ENCODE assay signal across 1 cellular context in genomic region chr6:28383235-28384142, GRCh38.
TF ChIP-seq lines count a peak whose summit lies in the region.

No MANE protein-coding gene starts in this region.

TF ChIP-seq in K562, 482 proteins besides CTCF, POLR2A, EP300 and RAD21 (continued from another document and continues in another):
- peak; percentile 38; the same call in 1 of the 2 replicates for TF ChIP-seq STAT6 (CRISPR knock-in tag; IDR thresholded peaks at IDR 0.05)
- no peak for TF ChIP-seq U2AF1 (optimal IDR thresholded peaks at IDR 0.05; ENCODE audit: low read depth, low read length)
- TF ChIP-seq ETS1 (conservative IDR thresholded peaks at IDR 0.05; ENCODE audit: control insufficient read depth, low read depth, low read length): no peak; the same call in 1 of the 2 replicates
- TF ChIP-seq HES1 (IDR thresholded peaks at IDR 0.05; ENCODE audit: low read depth): no peak
- no peak for TF ChIP-seq NFYB (IDR thresholded peaks at IDR 0.05; ENCODE audit: extremely low read depth, insufficient read length)
- no peak for TF ChIP-seq PREB (CRISPR knock-in tag; IDR thresholded peaks at IDR 0.05)
- TF ChIP-seq HDAC3 (IDR thresholded peaks at IDR 0.05; ENCODE audit: borderline replicate concordance, partially characterized antibody): no peak
- no peak for TF ChIP-seq NCOA1 (IDR thresholded peaks at IDR 0.05; ENCODE audit: low read depth)
- no peak for TF ChIP-seq CREBBP (IDR thresholded peaks at IDR 0.05; ENCODE audit: low read depth, low read length)
- no peak for TF ChIP-seq PRDM10 (IDR thresholded peaks at IDR 0.05; ENCODE audit: partially characterized antibody)
- TF ChIP-seq MXD1 (CRISPR knock-in tag; IDR thresholded peaks at IDR 0.05; ENCODE audit: borderline replicate concordance, poor library complexity, severe bottlenecking): no peak
- TF ChIP-seq GTF2E2 (tag; IDR thresholded peaks at IDR 0.05): no peak
- TF ChIP-seq KLF16 (IDR thresholded peaks at IDR 0.05): peak; percentile 45; the same call in 1 of the 2 replicates
- TF ChIP-seq PRMT5 (CRISPR knock-in tag; IDR thresholded peaks at IDR 0.05): no peak
- no peak for TF ChIP-seq HDAC8 (tag; IDR thresholded peaks at IDR 0.05)
- TF ChIP-seq SLC30A9 (CRISPR knock-in tag; IDR thresholded peaks at IDR 0.05): no peak
- TF ChIP-seq BCL6 (CRISPR knock-in tag; IDR thresholded peaks at IDR 0.05): no peak
- TF ChIP-seq ZNF318 (IDR thresholded peaks at IDR 0.05; ENCODE audit: borderline replicate concordance in 1 of 2, low read depth in 1 of 2): peak in 1 of 2 experiments; percentile 71; a peak in 2 of 4 replicates
- TF ChIP-seq ZNF740 (CRISPR knock-in tag; IDR thresholded peaks at IDR 0.05): 0 out of 2 replicates have a peak, but pooled peaks have one; percentile 24
- TF ChIP-seq ZNF740 (tag; IDR thresholded peaks at IDR 0.05): no peak
- no peak for TF ChIP-seq ZFP1 (CRISPR knock-in tag; IDR thresholded peaks at IDR 0.05)
- TF ChIP-seq ARID2 (IDR thresholded peaks at IDR 0.05): no peak
- no peak for TF ChIP-seq ZNF830 (CRISPR knock-in tag; IDR thresholded peaks at IDR 0.05)
- no peak for TF ChIP-seq TAF15 (IDR thresholded peaks at IDR 0.05; ENCODE audit: low read depth, low read length)
- TF ChIP-seq PHB (CRISPR knock-in tag; IDR thresholded peaks at IDR 0.05): no peak
- TF ChIP-seq ZNF121 (CRISPR knock-in tag; conservative IDR thresholded peaks at IDR 0.05): no peak
- no peak for TF ChIP-seq MCM7 (IDR thresholded peaks at IDR 0.05)
- no peak for TF ChIP-seq TAF7 (tag; IDR thresholded peaks at IDR 0.05)
- TF ChIP-seq SAFB2 (IDR thresholded peaks at IDR 0.05; ENCODE audit: borderline replicate concordance, low read depth, low read length, severe bottlenecking): no peak
- peak; percentile 88 for TF ChIP-seq MYBL2 (IDR thresholded peaks at IDR 0.05; ENCODE audit: low read depth)
- no peak for TF ChIP-seq MYBL2 (CRISPR knock-in tag; IDR thresholded peaks at IDR 0.05; ENCODE audit: borderline replicate concordance)
- TF ChIP-seq HMGN3 (IDR thresholded peaks at IDR 0.05; ENCODE audit: borderline replicate concordance, extremely low read depth, insufficient read length, low read depth, low read length): peak; percentile 76
- no peak for TF ChIP-seq SIX5 (IDR thresholded peaks at IDR 0.05; ENCODE audit: borderline replicate concordance in 1 of 2, insufficient read depth in 1 of 2, low read depth in 1 of 2, low read length in 2 of 2)
- TF ChIP-seq LCOR (CRISPR knock-in tag; IDR thresholded peaks at IDR 0.05): no peak
- no peak for TF ChIP-seq CHCHD3 (CRISPR knock-in tag; IDR thresholded peaks at IDR 0.05)
- no peak for TF ChIP-seq HNRNPH1 (optimal IDR thresholded peaks at IDR 0.05; ENCODE audit: low read depth, low read length)
- peak; percentile 73 for TF ChIP-seq HNRNPLL (IDR thresholded peaks at IDR 0.05; ENCODE audit: low read depth, low read length, poor library complexity, severe bottlenecking)
- TF ChIP-seq ZNF146 (CRISPR knock-in tag; IDR thresholded peaks at IDR 0.05; ENCODE audit: unreplicated experiment): no peak
- TF ChIP-seq ZC3H8 (IDR thresholded peaks at IDR 0.05): no peak
- TF ChIP-seq IRF1 (CRISPR knock-in tag; IDR thresholded peaks at IDR 0.05; ENCODE audit: borderline replicate concordance): no peak
- no peak for TF ChIP-seq EGR1 (conservative IDR thresholded peaks at IDR 0.05)
- TF ChIP-seq ZBTB43 (CRISPR knock-in tag; IDR thresholded peaks at IDR 0.05): no peak
